ENCODE assay signal across 9 cellular contexts in genomic region chr1:50109647-50110075, GRCh38. TPM values are rescaled to one million over a fixed set of nuclear protein-coding genes. Genes with fewer than 3 reads are reported as not detected.
DNase-seq lines count a peak whose midpoint lies in the region; ATAC-seq and TF ChIP-seq lines count a peak whose summit lies in the region.
"Had no signal": no experiment of that assay in that cellular context is flagged by ENCODE, and none has a peak within 500 bp of the region (broad histone marks: within the 10 kb centered on the region; RNA-seq: fewer than 3 reads in every experiment).

No MANE protein-coding gene starts in this region.

- H3K36me3 Mint-ChIP-seq in brain = no peaks in the 10 kb centered on the region

- H3K27ac Mint-ChIP-seq in brain = peak overlapping the region; percentile 98 to 99 (median 99)

- H3K9me3 Mint-ChIP-seq in brain = no peaks in the 10 kb centered on the region

- peak; percentile 55 for ATAC-seq in sciatic nerve
- ATAC-seq in GM21717 (IDR thresholded peaks at IDR 0.05; ENCODE audit: unreplicated experiment) = no peak

- H3K27me3 Mint-ChIP-seq in brain = peaks cover 16% of the 10 kb centered on the region

- H3K4me3 Mint-ChIP-seq in brain = peak overlapping the region; percentile 88 to 94 (median 92)

- intact Hi-C loops in sciatic nerve (cut with DNase I) = no loop called here

- no peak for TF ChIP-seq CTCF in brain (conservative IDR thresholded peaks at IDR 0.05)

- DNase-seq in NCI-H524 (lab: John Stamatoyannopoulos, UW) (peak; percentile 41 to 53), NCI-H524 treated with DMSO at 0.1 percent for 48 hours (lab: John Stamatoyannopoulos, UW) (no peak), NCI-H2171 (lab: John Stamatoyannopoulos, UW) (peak; percentile 43), sciatic nerve (ENCODE audit: low spot score) (no peak), HCEC 1CT (no peak), GM03348 (ENCODE audit: low spot score) (no peak)

- H3K4me1 Mint-ChIP-seq in brain = peaks cover 94% of the 10 kb centered on the region

RNA-seq across cellular contexts. Expression of gene ELAVL4, which starts 0.9 kb away (rescaled TPM):
- 88.9 TPM for polyA plus RNA-seq in brain (ENCODE audit: insufficient read depth, low read depth, low replicate concordance)
- total RNA-seq in sciatic nerve = 0.13 TPM
- total RNA-seq: endothelial cell of umbilical vein had no signal
- polyA plus RNA-seq: endothelial cell of umbilical vein had no signal

Comparison
In these comparisons a context has a peak if more than half of its experiments do, and no peak if none do; other contexts are left out.
1. DNase-seq: peak in NCI-H524 (2 of 2) and NCI-H2171 (single experiment); none in NCI-H524 treated with DMSO at 0.1 percent for 48 hours (single experiment), sciatic nerve (single experiment), HCEC 1CT (single experiment) and GM03348 (single experiment).